12 cellular contexts compared by ENCODE assay signal in the genomic region with DNA sequence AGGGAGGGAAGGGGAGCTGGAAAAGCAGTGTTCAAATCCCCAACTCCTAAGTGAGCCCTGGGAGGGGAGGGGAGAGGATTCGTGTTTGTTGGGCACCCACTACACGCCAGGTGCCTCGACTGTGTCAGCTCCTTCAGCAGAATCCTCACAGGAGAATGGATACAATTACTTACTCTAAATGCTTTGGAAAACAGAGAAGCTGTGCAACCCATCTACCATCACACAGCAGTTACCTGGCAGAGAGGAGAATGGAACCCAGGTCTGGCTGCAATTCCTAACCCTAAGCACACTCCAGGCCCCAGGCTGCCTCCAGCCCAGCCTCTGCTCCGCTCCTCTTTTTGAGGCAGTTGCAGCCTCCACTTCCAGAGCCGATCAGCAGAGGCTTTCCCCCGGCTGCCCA.
DNase-seq lines count a peak whose midpoint lies in the region; ATAC-seq and TF ChIP-seq lines count a peak whose summit lies in the region.
"Had no signal": no experiment of that assay in that cellular context is flagged by ENCODE, and none has a peak within 500 bp of the region (broad histone marks: within the 10 kb centered on the region; RNA-seq: fewer than 3 reads in every experiment).

No MANE protein-coding gene starts in this region.

- H3K9me3 ChIP-seq in esophagus (ENCODE audit: control insufficient read depth in 2 of 2, insufficient read depth in 1 of 2, low read depth in 1 of 2, low read length in 1 of 2) = peaks cover 0 to 2% of the 10 kb centered on the region in 2 donors
- no peaks in the 10 kb centered on the region for H3K9me3 ChIP-seq in trophoblast cell (ENCODE audit: insufficient read depth, low read depth, low read length)
- no peaks in the 10 kb centered on the region for H3K9me3 ChIP-seq in vagina
- no peaks in the 10 kb centered on the region for H3K9me3 ChIP-seq in BE2C

- no peaks in the 10 kb centered on the region for H3K79me2 ChIP-seq in trophoblast cell (ENCODE audit: control insufficient read depth, insufficient read depth, low read length, poor library complexity)

- TF ChIP-seq CTCF in vagina (IDR thresholded peaks at IDR 0.05) (no peak), BE2C (IDR thresholded peaks at IDR 0.05; ENCODE audit: low read depth, low read length) (no peak)

- no peak for ATAC-seq in left ventricle myocardium superior

- H3K79me1 ChIP-seq in trophoblast cell (ENCODE audit: low read length) = peaks cover 8% of the 10 kb centered on the region

- H3K4me2 ChIP-seq in trophoblast cell (ENCODE audit: low read length) = no peak overlapping the region

- no peak overlapping the region for H4K12ac ChIP-seq in trophoblast cell (ENCODE audit: low read depth, low read length)

- peak overlapping the region; percentile 55 for H3K14ac ChIP-seq in trophoblast cell (ENCODE audit: low read length)

- TF ChIP-seq POLR2A in vagina (IDR thresholded peaks at IDR 0.05) = no peak

- no peak overlapping the region for H2AFZ ChIP-seq in trophoblast cell (ENCODE audit: insufficient read depth, low read length, poor library complexity)

- H3K4me1 ChIP-seq in esophagus (ENCODE audit: control insufficient read depth in 2 of 2, insufficient read depth in 2 of 2, low read length in 1 of 2) (peaks cover 0 to 13% of the 10 kb centered on the region in 2 donors), trophoblast cell (ENCODE audit: control insufficient read depth in 1 of 2, insufficient read depth in 2 of 2, low read length in 2 of 2) (peaks cover 11 to 15% of the 10 kb centered on the region in 2 experiments), vagina (peaks cover 42% of the 10 kb centered on the region), BE2C (no peaks in the 10 kb centered on the region)

- peak overlapping the region; percentile 83 for H2AK5ac ChIP-seq in trophoblast cell (ENCODE audit: low read length)

- H2BK5ac ChIP-seq in trophoblast cell (ENCODE audit: low read depth, low read length, poor library complexity) = peak overlapping the region; percentile 11

- H4K8ac ChIP-seq in trophoblast cell (ENCODE audit: low read depth, low read length) = peak overlapping the region; percentile 40

- H2BK12ac ChIP-seq in trophoblast cell (ENCODE audit: low read length) = peak overlapping the region; percentile 93

- H3K27me3 ChIP-seq in esophagus (ENCODE audit: control insufficient read depth in 1 of 2, insufficient read depth in 2 of 2, low read length in 2 of 2) (no peaks in the 10 kb centered on the region), trophoblast cell (ENCODE audit: insufficient read depth, low read length) (no peaks in the 10 kb centered on the region), vagina (no peaks in the 10 kb centered on the region), BE2C (no peaks in the 10 kb centered on the region)

- WGBS in esophagus, 2 donors = 76 to 87% methylated on average over 6 of the region's 6 CpGs
- WGBS in trophoblast cell (ENCODE audit: extremely low coverage, insufficient coverage, insufficient read length) = no CpG with 5 or more reads among the region's 6 CpGs

- H3K9ac ChIP-seq in trophoblast cell (ENCODE audit: low read length) = no peak overlapping the region

- peak; percentile 10 for DNase-seq in left ventricle myocardium superior
- DNase-seq in cardiac septum (ENCODE audit: low spot score) = no peak
- no peak for DNase-seq in trophoblast cell
- DNase-seq in vagina (ENCODE audit: extremely low spot score in 2 of 2) = no peak
- no peak for DNase-seq in OCI-M2 (lab: John Stamatoyannopoulos, UW; ENCODE audit: unreplicated experiment)
- DNase-seq in A172 (ENCODE audit: low spot score) = no peak
- DNase-seq in BE2C = no peak
- DNase-seq: activated CD4-positive, alpha-beta T cell treated with anti-CD3 and anti-CD28 coated beads, Interleukin-2, amount 50 U/mL, for 1 hour; NCI-H187; SHP77; stimulated activated CD4-positive, alpha-beta T cell treated with anti-CD3 and anti-CD28 coated beads, Interleukin-4, amount 100 ng/mL, for 1 hour had no signal

- no peaks in the 10 kb centered on the region for H3K36me3 ChIP-seq in esophagus (ENCODE audit: control insufficient read depth in 2 of 2, insufficient read depth in 2 of 2, low read length in 1 of 2)
- no peaks in the 10 kb centered on the region for H3K36me3 ChIP-seq in trophoblast cell (ENCODE audit: control insufficient read depth in 1 of 2, insufficient read depth in 2 of 2, low read length in 2 of 2)
- H3K36me3 ChIP-seq in vagina = no peaks in the 10 kb centered on the region
- no peaks in the 10 kb centered on the region for H3K36me3 ChIP-seq in BE2C

- H3K4ac ChIP-seq in trophoblast cell (ENCODE audit: low read depth, low read length) = no peak overlapping the region

- H3K18ac ChIP-seq in trophoblast cell (ENCODE audit: low read length) = no peak overlapping the region

- no peak overlapping the region for H3K23ac ChIP-seq in trophoblast cell (ENCODE audit: low read length)

- H4K91ac ChIP-seq in trophoblast cell (ENCODE audit: low read depth, low read length) = peak overlapping the region; percentile 76

- intact Hi-C loops in left ventricle myocardium superior (cut with micrococcal nuclease) = no loop called here
- intact Hi-C loops in cardiac septum (cut with DNase I) = no loop called here
- intact Hi-C loops in vagina (cut with DNase I) = no loop called here

- H3K27ac ChIP-seq in esophagus (ENCODE audit: low read depth in 2 of 2, low read length in 1 of 2) (peak overlapping the region; percentile 3 to 79), trophoblast cell (ENCODE audit: low read depth, low read length) (no peak overlapping the region), vagina (peak overlapping the region; percentile 87)

- H3K4me3 ChIP-seq in esophagus (ENCODE audit: low read depth in 1 of 2, low read length in 2 of 2) (no peak overlapping the region), trophoblast cell (ENCODE audit: low read depth, low read length) (no peak overlapping the region), vagina (no peak overlapping the region), BE2C (ENCODE audit: low read depth, low read length) (no peak overlapping the region)

- H2BK120ac ChIP-seq in trophoblast cell (ENCODE audit: insufficient read depth, low read length, poor library complexity) = peak overlapping the region; percentile 83
